Comparison of ENCODE assay signal across 8 cellular contexts in genomic region chr19:34590228-34590627, GRCh38.
"Had no signal": no experiment of that assay in that cellular context is flagged by ENCODE, and none has a peak within 500 bp of the region (broad histone marks: within the 10 kb centered on the region; RNA-seq: fewer than 3 reads in every experiment).

No MANE protein-coding gene starts in this region.

- H3K27ac ChIP-seq: HL-60, KMS-11 had no signal

- H3K4me3 Mint-ChIP-seq: IgD-negative memory B cell had no signal

- H3K4me3 ChIP-seq: K562 had no signal

- H3K27me3 Mint-ChIP-seq: IgD-negative memory B cell had no signal

- H3K27ac Mint-ChIP-seq: IgD-negative memory B cell had no signal

- ATAC-seq: HepG2, K562 had no signal

- DNase-seq: IMR-90, KBM-7, KG1 had no signal
